Comparison of ENCODE assay signal across 21 cellular contexts in genomic region chr15:59701880-59702279, GRCh38. TPM values are rescaled to one million over a fixed set of nuclear protein-coding genes. Genes with fewer than 3 reads are reported as not detected.
DNase-seq lines count a peak whose midpoint lies in the region; ATAC-seq, FAIRE-seq and TF ChIP-seq lines count a peak whose summit lies in the region.
"Had no signal": no experiment of that assay in that cellular context is flagged by ENCODE, and none has a peak within 500 bp of the region (broad histone marks: within the 10 kb centered on the region; RNA-seq: fewer than 3 reads in every experiment).

No MANE protein-coding gene starts in this region.

- H2AFZ ChIP-seq in K562 (ENCODE audit: low read depth, low read length) (no peak overlapping the region; the same call in 1 of the 2 replicates), neural progenitor cell (replicated peaks) (peak overlapping the region; percentile 75)
- H2AFZ ChIP-seq: GM23248 had no signal

- no peak overlapping the region for H3K9ac ChIP-seq in K562 (ENCODE audit: insufficient read depth in 1 of 2, low read depth in 2 of 2, low read length in 2 of 2)
- H3K9ac ChIP-seq in neural progenitor cell = no peak overlapping the region
- H3K9ac ChIP-seq: GM23248 had no signal

- DNase-seq in ELR (ENCODE audit: low read depth) (peak; percentile 30), NCI-H226 (peak; percentile 15), K562 (ENCODE audit: extremely low read depth in 1 of 4, low spot score in 3 of 4) (no peak), neural progenitor cell (ENCODE audit: low spot score) (no peak), DMS53 (lab: John Stamatoyannopoulos, UW) (no peak), T-helper 9 cell (no peak)
- DNase-seq: Calu3; CD4-positive, alpha-beta memory T cell; DMS79 treated with DMSO at 0.1 percent for 48 hours; GM23248; MM.1S; NCI-H1105; NCI-H1694 treated with DMSO at 0.1 percent for 48 hours; NCI-H446; Peyer's patch; SHP77 had no signal

- peaks cover 2% of the 10 kb centered on the region for H3F3A ChIP-seq in neural progenitor cell (ENCODE audit: low read depth)

- no peaks in the 10 kb centered on the region for H3K9me3 Mint-ChIP-seq in neural progenitor cell
- H3K9me3 Mint-ChIP-seq: CD4-positive, alpha-beta memory T cell; T-helper 1 cell treated with Interleukin-12 subunit alpha and Interleukin-12 subunit beta and Interleukin-4 antibody, amounts not matched to agents 30 μg/mL and 1 μg/mL, for 36 hours had no signal

- CTCF ChIA-PET in K562 (lab: Yijun Ruan, JAX; ENCODE audit: low intra/inter-chr PET ratio) = no interaction called here

- H3K4me2 ChIP-seq in K562 (ENCODE audit: insufficient read depth, low read length) (no peak overlapping the region), neural progenitor cell (no peak overlapping the region)

- H3K27ac ChIP-seq in K562 (ENCODE audit: extremely low read depth, low read depth, low read length) = no peak overlapping the region
- no peak overlapping the region for H3K27ac ChIP-seq in neural progenitor cell
- H3K27ac ChIP-seq: GM23248, Peyer's patch had no signal

- no peak for TF ChIP-seq EP300 in K562 (IDR thresholded peaks at IDR 0.05; ENCODE audit: low read length)

- TF ChIP-seq RAD21 in K562 (CRISPR knock-in tag; conservative IDR thresholded peaks at IDR 0.05 in 1 of 2, IDR thresholded peaks at IDR 0.05 in 1 of 2) = no peak

- H3K4me3 Mint-ChIP-seq in neural progenitor cell = no peak overlapping the region
- H3K4me3 Mint-ChIP-seq: CD4-positive, alpha-beta memory T cell; T-helper 1 cell treated with Interleukin-12 subunit alpha and Interleukin-12 subunit beta and Interleukin-4 antibody, amounts not matched to agents 30 μg/mL and 1 μg/mL, for 36 hours had no signal

- H4K20me1 ChIP-seq in K562 (replicated peaks; ENCODE audit: control insufficient read depth, insufficient read depth, low read length) = no peaks in the 10 kb centered on the region
- H4K20me1 ChIP-seq in neural progenitor cell (ENCODE audit: low read depth) = no peaks in the 10 kb centered on the region

- H3K9me3 ChIP-seq in K562 (replicated peaks; ENCODE audit: control insufficient read depth, insufficient read depth, low read depth, low read length) (no peaks in the 10 kb centered on the region), neural progenitor cell (ENCODE audit: low read depth) (no peaks in the 10 kb centered on the region)
- H3K9me3 ChIP-seq: Peyer's patch had no signal

- no peak for TF ChIP-seq CTCF in K562 (IDR thresholded peaks at IDR 0.05 in 2 of 3, conservative IDR thresholded peaks at IDR 0.05 in 1 of 3; ENCODE audit: insufficient read depth in 2 of 3, low read depth in 1 of 3, low read length in 3 of 3)
- TF ChIP-seq CTCF in neural progenitor cell (IDR thresholded peaks at IDR 0.05) = no peak

- no peaks in the 10 kb centered on the region for H3K36me3 Mint-ChIP-seq in neural progenitor cell
- H3K36me3 Mint-ChIP-seq: CD4-positive, alpha-beta memory T cell had no signal

- no peaks in the 10 kb centered on the region for H3K27me3 Mint-ChIP-seq in neural progenitor cell (ENCODE audit: insufficient read depth, low read depth)

- ATAC-seq in K562 = no peak
- ATAC-seq in HG03039 (IDR thresholded peaks at IDR 0.05; ENCODE audit: unreplicated experiment) = no peak
- ATAC-seq: GM12878 had no signal

- peaks cover 5% of the 10 kb centered on the region for H3K4me1 Mint-ChIP-seq in neural progenitor cell
- H3K4me1 Mint-ChIP-seq: CD4-positive, alpha-beta memory T cell had no signal

- POLR2A ChIA-PET in K562 (lab: Yijun Ruan, JAX) = no interaction called here

- in situ Hi-C loops in K562 (cut with MboI) = no loop called here

- BruUV-seq in K562 (replicated peaks; lab: Mats Ljungman, UMichigan) = no TSS peak

- no peaks in the 10 kb centered on the region; a peak in 1 of 5 replicates for H3K27me3 ChIP-seq in K562 (ENCODE audit: control insufficient read depth in 2 of 2, insufficient read depth in 2 of 2, low read length in 2 of 2)
- H3K27me3 ChIP-seq in neural progenitor cell = no peaks in the 10 kb centered on the region
- H3K27me3 ChIP-seq: Peyer's patch had no signal

- H3K36me3 ChIP-seq in K562 (ENCODE audit: control insufficient read depth, insufficient read depth, low read length) (no peaks in the 10 kb centered on the region), neural progenitor cell (no peaks in the 10 kb centered on the region)
- H3K36me3 ChIP-seq: Peyer's patch had no signal

- no peak overlapping the region for H3K27ac Mint-ChIP-seq in neural progenitor cell
- H3K27ac Mint-ChIP-seq: CD4-positive, alpha-beta memory T cell; T-helper 1 cell treated with Interleukin-12 subunit alpha and Interleukin-12 subunit beta and Interleukin-4 antibody, amounts not matched to agents 30 μg/mL and 1 μg/mL, for 36 hours had no signal

- intact Hi-C loops in K562 (cut with micrococcal nuclease) = no loop called here

- 0 out of 5 replicates have a peak, but pooled peaks cover 0 to 2% of the 10 kb centered on the region in 2 experiments for H3K4me1 ChIP-seq in K562 (replicated peaks in 1 of 2; ENCODE audit: control insufficient read depth in 2 of 2, insufficient read depth in 2 of 2, low read length in 2 of 2)
- H3K4me1 ChIP-seq in neural progenitor cell = no peaks in the 10 kb centered on the region
- H3K4me1 ChIP-seq: Peyer's patch had no signal

- H3K79me2 ChIP-seq in K562 (ENCODE audit: control insufficient read depth, insufficient read depth, low read length) = no peaks in the 10 kb centered on the region
- no peaks in the 10 kb centered on the region for H3K79me2 ChIP-seq in neural progenitor cell (ENCODE audit: low read depth)

- no peak for FAIRE-seq in K562 (lab: Jason Lieb, UNC)
- FAIRE-seq: G401.6, GM12878, GM18507 had no signal

- no peak for TF ChIP-seq POLR2A in K562 (conservative IDR thresholded peaks at IDR 0.05)

- 7% methylated on average over 4 of the region's 4 CpGs for WGBS in K562 (ENCODE audit: insufficient coverage, low coverage, missing lambda C conversion rate)

- H3K9me1 ChIP-seq in K562 (ENCODE audit: control insufficient read depth, insufficient read depth, low read length) = no peaks in the 10 kb centered on the region

- H3K4me3 ChIP-seq in K562 (no peak overlapping the region), neural progenitor cell (no peak overlapping the region)
- H3K4me3 ChIP-seq: GM12878, GM23248, Peyer's patch had no signal

TF ChIP-seq in K562, 482 proteins besides CTCF, POLR2A, EP300 and RAD21:
- TF ChIP-seq EHMT2 (IDR thresholded peaks at IDR 0.05) = no peak
- 0 out of 2 replicates have a peak, but pooled peaks have one; percentile 19 for TF ChIP-seq CBFA2T3 (IDR thresholded peaks at IDR 0.05)
- TF ChIP-seq ZBTB2 (IDR thresholded peaks at IDR 0.05) = no peak
- TF ChIP-seq ILF3 (IDR thresholded peaks at IDR 0.05; ENCODE audit: borderline replicate concordance) = no peak

RNA-seq across cellular contexts. Expression of gene BNIP2, which starts 12.8 kb away (rescaled TPM):
- 33.5 and 119 TPM in 2 replicates for total RNA-seq in K562 (2011; cell fraction: chromatin; rRNA removed; ENCODE audit: low replicate concordance)
- total RNA-seq in K562 (2011; cell fraction: nucleolus; rRNA removed) = 18.8 and 20.8 TPM in 2 replicates
- total RNA-seq in K562 (2011; cell fraction: nucleoplasm; rRNA removed) = 43.7 and 69.2 TPM in 2 replicates
- total RNA-seq in K562 (2014; rRNA removed) = 64.5 and 88.0 TPM in 2 replicates
- 63.4 and 82.2 TPM in 2 replicates for total RNA-seq in K562 (2014; rRNA removed; fragmentation: Illumina TruSeq; extraction: Trizol)
- total RNA-seq in K562 (2015; rRNA removed; fragmentation: Illumina TruSeq; extraction: Trizol) = 53.2 and 53.7 TPM in 2 replicates
- 38.6 and 46.6 TPM in 2 replicates for total RNA-seq in K562 (2021)
- 26.7 and 44.8 TPM in 2 replicates for polyA plus RNA-seq in K562 (2011; rRNA removed)
- polyA plus RNA-seq in K562 (2011; cell fraction: cytosol; rRNA removed) = 17.8 and 17.9 TPM in 2 replicates
- 16.2 and 18.5 TPM in 2 replicates for polyA plus RNA-seq in K562 (2011; cell fraction: nucleus; rRNA removed)
- polyA plus RNA-seq in K562 (2012) = 32.3 and 43.9 TPM in 2 replicates
- polyA plus RNA-seq in K562 (2014; fragmentation: Illumina TruSeq; extraction: Trizol) = 50.8 and 52.5 TPM in 2 replicates
- 10 to 100 TPM; 19.6 to 22.2 TPM for polyA plus RNA-seq in K562 (2014; fragmentation: Nextera tagmentation; extraction: Ambion mirVana)
- 54.8 and 73.8 TPM in 2 replicates for polyA plus RNA-seq in K562 (2014; rRNA removed)
- 47.9 and 51.4 TPM in 2 replicates for polyA minus RNA-seq in K562 (2011; rRNA and poly(A)+ RNA removed)
- 27.0 and 32.9 TPM in 2 replicates for polyA minus RNA-seq in K562 (2011; cell fraction: cytosol; rRNA and poly(A)+ RNA removed)
- 21.9 and 50.0 TPM in 2 replicates for polyA minus RNA-seq in K562 (2011; cell fraction: nucleus; rRNA and poly(A)+ RNA removed)
- total RNA-seq in neural progenitor cell (ENCODE audit: low replicate concordance) = 69.9 and 81.4 TPM in 2 replicates

RNA-seq across cellular contexts. Expression of gene GTF2A2, which starts 44.6 kb away (rescaled TPM):
- 10.7 and 24.3 TPM in 2 replicates for total RNA-seq in K562 (2011; cell fraction: chromatin; rRNA removed; ENCODE audit: low replicate concordance)
- 9.5 and 11.7 TPM in 2 replicates for total RNA-seq in K562 (2011; cell fraction: nucleolus; rRNA removed)
- total RNA-seq in K562 (2011; cell fraction: nucleoplasm; rRNA removed) = 17.7 and 36.6 TPM in 2 replicates
- 104 and 128 TPM in 2 replicates for total RNA-seq in K562 (2014; rRNA removed)
- total RNA-seq in K562 (2014; rRNA removed; fragmentation: Illumina TruSeq; extraction: Trizol) = 173 and 212 TPM in 2 replicates
- total RNA-seq in K562 (2015; rRNA removed; fragmentation: Illumina TruSeq; extraction: Trizol) = 144 and 167 TPM in 2 replicates
- total RNA-seq in K562 (2021) = 220 and 237 TPM in 2 replicates
- polyA plus RNA-seq in K562 (2011; rRNA removed) = 106 and 159 TPM in 2 replicates
- polyA plus RNA-seq in K562 (2011; cell fraction: cytosol; rRNA removed) = 73.3 and 80.2 TPM in 2 replicates
- 32.4 and 47.1 TPM in 2 replicates for polyA plus RNA-seq in K562 (2011; cell fraction: nucleus; rRNA removed)
- polyA plus RNA-seq in K562 (2012) = 118 and 160 TPM in 2 replicates
- 149 and 172 TPM in 2 replicates for polyA plus RNA-seq in K562 (2014; fragmentation: Illumina TruSeq; extraction: Trizol)
- polyA plus RNA-seq in K562 (2014; fragmentation: Nextera tagmentation; extraction: Ambion mirVana) = 100 to 1,000 TPM; 523 to 656 TPM
- polyA plus RNA-seq in K562 (2014; rRNA removed) = 133 TPM in 2 replicates
- polyA minus RNA-seq in K562 (2011; rRNA and poly(A)+ RNA removed) = 30.8 and 33.9 TPM in 2 replicates
- 15.9 and 44.0 TPM in 2 replicates for polyA minus RNA-seq in K562 (2011; cell fraction: cytosol; rRNA and poly(A)+ RNA removed)
- polyA minus RNA-seq in K562 (2011; cell fraction: nucleus; rRNA and poly(A)+ RNA removed) = 12.9 and 18.3 TPM in 2 replicates
- total RNA-seq in neural progenitor cell (ENCODE audit: low replicate concordance) = 57.9 and 83.1 TPM in 2 replicates

Comparison
In these comparisons a context has a peak if more than half of its experiments do, and no peak if none do; other contexts are left out.
1. DNase-seq: peak in ELR (single experiment) and NCI-H226 (single experiment); none in K562 (0 of 4), neural progenitor cell (single experiment), DMS53 (single experiment) and T-helper 9 cell (single experiment).